28 cellular contexts compared by ENCODE assay signal in the genomic region with DNA sequence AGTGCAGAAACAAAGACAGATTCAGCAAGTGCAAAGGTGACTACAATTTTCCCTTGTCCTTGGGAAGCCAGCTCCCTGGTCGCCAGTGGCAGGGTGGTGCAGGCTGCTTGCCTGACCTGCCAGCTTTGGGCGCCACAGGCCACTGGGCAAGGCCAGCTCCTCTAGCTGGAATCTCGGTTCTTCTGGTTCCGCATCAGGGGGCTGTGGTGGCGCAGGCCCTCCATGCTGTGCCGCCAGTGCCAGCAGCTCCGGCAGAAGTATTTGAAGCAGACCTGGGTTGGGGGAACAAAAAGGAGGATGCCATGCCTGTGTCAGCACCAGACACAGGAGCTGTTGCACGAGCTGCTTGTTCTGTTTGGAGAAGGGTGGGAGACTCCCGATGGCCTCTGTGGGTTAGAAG.
"Had no signal": no experiment of that assay in that cellular context is flagged by ENCODE, and none has a peak within 500 bp of the region (broad histone marks: within the 10 kb centered on the region; RNA-seq: fewer than 3 reads in every experiment).

No MANE protein-coding gene starts in this region.

- H3K9me3 ChIP-seq: body of pancreas had no signal

- H3K9me3 Mint-ChIP-seq: activated CD4-positive, alpha-beta memory T cell treated with anti-CD3 and anti-CD28 coated beads for 36 hours; activated CD4-positive, alpha-beta T cell treated with anti-CD3 and anti-CD28 coated beads, Interleukin-2, amount 10 ng/mL, durations not matched to agents 24 days and 14 days; activated T-cell treated with anti-CD3 and anti-CD28 coated beads, Interleukin-2, amount 50 U/mL, for 24 hours; activated T-cell treated with anti-CD3 and anti-CD28 coated beads, Interleukin-2, amount 50 U/mL, for 72 hours; endodermal cell had no signal

- H3K27ac ChIP-seq: body of pancreas, dorsolateral prefrontal cortex had no signal

- H3K27ac Mint-ChIP-seq: activated CD4-positive, alpha-beta memory T cell treated with anti-CD3 and anti-CD28 coated beads for 36 hours; activated CD4-positive, alpha-beta T cell treated with anti-CD3 and anti-CD28 coated beads for 36 hours; activated CD4-positive, alpha-beta T cell treated with anti-CD3 and anti-CD28 coated beads, Interleukin-2, amount 10 ng/mL, durations not matched to agents 24 days and 14 days; activated CD8-positive, alpha-beta memory T cell treated with anti-CD3 and anti-CD28 coated beads, Interleukin-2, amount 10 ng/mL, durations not matched to agents 7 days and 5 days; activated CD8-positive, alpha-beta T cell treated with anti-CD3 and anti-CD28 coated beads, Interleukin-2, amount 10 ng/mL, durations not matched to agents 7 days and 5 days; activated naive CD8-positive, alpha-beta T cell; activated T-cell treated with anti-CD3 and anti-CD28 coated beads, Interleukin-2, amount 50 U/mL, for 24 hours; activated T-cell treated with anti-CD3 and anti-CD28 coated beads, Interleukin-2, amount 50 U/mL, for 72 hours; endodermal cell had no signal

- DNase-seq: activated CD4-positive, alpha-beta memory T cell treated with anti-CD3 and anti-CD28 coated beads for 36 hours; activated CD4-positive, alpha-beta T cell treated with anti-CD3 and anti-CD28 coated beads for 36 hours; activated CD4-positive, alpha-beta T cell treated with anti-CD3 and anti-CD28 coated beads, Interleukin-2, amount 10 ng/mL, durations not matched to agents 24 days and 14 days; activated CD4-positive, CD25-positive, alpha-beta regulatory T cell; activated CD4-positive, CD25-positive, alpha-beta regulatory T cell treated with anti-CD3 and anti-CD28 coated beads, Interleukin-2, amount 50 U/mL, for 72 hours; activated CD8-positive, alpha-beta memory T cell treated with anti-CD3 and anti-CD28 coated beads, Interleukin-2, amount 10 ng/mL, durations not matched to agents 7 days and 5 days; activated CD8-positive, alpha-beta memory T cell treated with anti-CD3 and anti-CD28 coated beads, Interleukin-2, amount 50 U/mL, for 4 hours; activated CD8-positive, alpha-beta T cell treated with anti-CD3 and anti-CD28 coated beads, Interleukin-2, amount 10 ng/mL, durations not matched to agents 7 days and 5 days; activated gamma-delta T cell treated with Interleukin-2 at 50 U/mL for 16 hours; activated naive CD4-positive, alpha-beta T cell treated with anti-CD3 and anti-CD28 coated beads, Interleukin-2, amount 50 U/mL, for 16 hours; activated naive CD4-positive, alpha-beta T cell treated with Interleukin-2 at 50 U/mL for 16 hours; activated T-cell treated with anti-CD3 and anti-CD28 coated beads for 4 hours; activated T-cell treated with anti-CD3 and anti-CD28 coated beads, Interleukin-2, amount 50 U/mL, for 24 hours; activated T-cell treated with anti-CD3 and anti-CD28 coated beads, Interleukin-2, amount 50 U/mL, for 72 hours; aorta; body of pancreas; central memory CD4-positive, alpha-beta T cell; cerebellar nuclear complex; cortex of kidney; dorsolateral prefrontal cortex; effector memory CD4-positive, alpha-beta T cell; endodermal cell; foreskin fibroblast; head of caudate nucleus; T-helper 2 cell had no signal

- H3K4me3 ChIP-seq: body of pancreas, dorsolateral prefrontal cortex had no signal

- ATAC-seq: activated CD4-positive, alpha-beta T cell treated with anti-CD3 and anti-CD28 coated beads for 36 hours; activated CD8-positive, alpha-beta memory T cell treated with anti-CD3 and anti-CD28 coated beads, Interleukin-2, amount 10 ng/mL, durations not matched to agents 7 days and 5 days; activated CD8-positive, alpha-beta T cell treated with anti-CD3 and anti-CD28 coated beads, Interleukin-2, amount 10 ng/mL, durations not matched to agents 7 days and 5 days; activated T-cell treated with anti-CD3 and anti-CD28 coated beads, Interleukin-2, amount 50 U/mL, for 72 hours; body of pancreas; esophagus mucosa had no signal

- H3K4me3 Mint-ChIP-seq: activated CD4-positive, alpha-beta memory T cell treated with anti-CD3 and anti-CD28 coated beads for 36 hours; activated CD4-positive, alpha-beta T cell treated with anti-CD3 and anti-CD28 coated beads for 36 hours; activated CD4-positive, alpha-beta T cell treated with anti-CD3 and anti-CD28 coated beads, Interleukin-2, amount 10 ng/mL, durations not matched to agents 24 days and 14 days; activated CD8-positive, alpha-beta memory T cell treated with anti-CD3 and anti-CD28 coated beads, Interleukin-2, amount 10 ng/mL, durations not matched to agents 7 days and 5 days; activated CD8-positive, alpha-beta T cell treated with anti-CD3 and anti-CD28 coated beads, Interleukin-2, amount 10 ng/mL, durations not matched to agents 7 days and 5 days; activated naive CD8-positive, alpha-beta T cell; activated T-cell treated with anti-CD3 and anti-CD28 coated beads, Interleukin-2, amount 50 U/mL, for 24 hours; activated T-cell treated with anti-CD3 and anti-CD28 coated beads, Interleukin-2, amount 50 U/mL, for 72 hours; endodermal cell had no signal

- H3K27me3 ChIP-seq: body of pancreas, dorsolateral prefrontal cortex had no signal

- FAIRE-seq: frontal cortex had no signal

- H3K27me3 Mint-ChIP-seq: activated naive CD8-positive, alpha-beta T cell; activated T-cell treated with anti-CD3 and anti-CD28 coated beads, Interleukin-2, amount 50 U/mL, for 24 hours had no signal

- H3K36me3 Mint-ChIP-seq: activated naive CD8-positive, alpha-beta T cell had no signal
